30 cellular contexts compared by ENCODE assay signal in the genomic region with DNA sequence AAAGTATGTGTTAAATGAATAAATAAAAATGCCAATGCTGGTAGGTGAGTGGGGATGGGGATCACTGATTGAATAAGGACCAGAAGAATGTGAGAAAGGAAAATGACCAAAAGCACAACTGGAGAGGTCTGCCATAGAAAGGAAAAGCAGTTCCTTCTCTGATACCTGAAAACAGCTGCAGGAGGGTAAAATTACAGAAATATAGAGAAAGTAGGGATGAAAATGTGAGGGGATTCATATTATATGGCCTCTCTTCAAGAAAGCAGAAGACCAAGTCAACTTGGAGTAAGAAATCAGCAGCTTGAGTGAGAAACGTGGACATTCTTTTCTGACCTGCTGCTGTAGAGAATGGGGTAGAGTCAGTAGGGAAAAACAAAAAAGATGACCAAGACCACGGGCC.
"Had no signal": no experiment of that assay in that cellular context is flagged by ENCODE, and none has a peak within 500 bp of the region (broad histone marks: within the 10 kb centered on the region; RNA-seq: fewer than 3 reads in every experiment).

No MANE protein-coding gene starts in this region.

- H3K27ac Mint-ChIP-seq: effector memory CD8-positive, alpha-beta T cell; mesothelial cell of epicardium; natural killer cell treated with Interleukin-12 subunit alpha and Interleukin-12 subunit beta and Interleukin-15 and Interleukin-18, amount 100 ng/mL, for 72 hours; progenitor cell of endocrine pancreas; stimulated activated effector memory CD8-positive, alpha-beta T cell treated with anti-CD3 and anti-CD28 coated beads, Interleukin-12 subunit alpha, Interleukin-12 subunit beta, amount 100 ng/mL, for 72 hours had no signal

- H3K4me3 Mint-ChIP-seq: effector memory CD8-positive, alpha-beta T cell; mesothelial cell of epicardium; natural killer cell treated with Interleukin-12 subunit alpha and Interleukin-12 subunit beta and Interleukin-15 and Interleukin-18, amount 100 ng/mL, for 72 hours; neural crest cell; stimulated activated effector memory CD8-positive, alpha-beta T cell treated with anti-CD3 and anti-CD28 coated beads, Interleukin-12 subunit alpha, Interleukin-12 subunit beta, amount 100 ng/mL, for 72 hours had no signal

- H3K27ac ChIP-seq: coronary artery, esophagus squamous epithelium, heart right ventricle, left lung, parathyroid adenoma, right lobe of liver, stomach, thyroid gland had no signal

- H3K4me3 ChIP-seq: coronary artery, esophagus squamous epithelium, heart right ventricle, left lung, mucosa of descending colon, right lobe of liver, smooth muscle cell, stomach, thyroid gland had no signal

- H3K9me3 ChIP-seq: esophagus squamous epithelium, heart right ventricle, left lung, mucosa of descending colon, right lobe of liver, stomach, thyroid gland had no signal

- H3K27me3 ChIP-seq: esophagus squamous epithelium, heart right ventricle, left lung, right lobe of liver, stomach, thyroid gland had no signal

- H3K27me3 Mint-ChIP-seq: effector memory CD8-positive, alpha-beta T cell; naive B cell; natural killer cell treated with Interleukin-12 subunit alpha and Interleukin-12 subunit beta and Interleukin-15 and Interleukin-18, amount 100 ng/mL, for 72 hours; progenitor cell of endocrine pancreas had no signal

- H3K4me1 Mint-ChIP-seq: mesothelial cell of epicardium, neural crest cell had no signal

- DNase-seq: effector memory CD8-positive, alpha-beta T cell; erythroblast; esophagus squamous epithelium; foreskin melanocyte; glutamatergic neuron; heart right ventricle; hippocampal formation; left cardiac atrium; left lung; mesenchymal stem cell; mucosa of descending colon; naive B cell; right lobe of liver; stimulated activated CD4-positive, alpha-beta T cell treated with anti-CD3 and anti-CD28 coated beads, Interleukin-12 subunit alpha, Interleukin-12 subunit beta, amount 100 ng/mL, for 4 hours; stimulated activated CD4-positive, alpha-beta T cell treated with anti-CD3 and anti-CD28 coated beads, Interleukin-1b, Interleukin-23, amount 100 ng/mL, for 48 hours; stimulated activated CD4-positive, alpha-beta T cell treated with anti-CD3 and anti-CD28 coated beads, Interleukin-4, amount 100 ng/mL, for 1 hour; stimulated activated naive CD4-positive, alpha-beta T cell treated with Interleukin-2 at 50 U/mL for 16 hours; stomach; thyroid gland; trophoblast cell had no signal

- H3K9me3 Mint-ChIP-seq: effector memory CD8-positive, alpha-beta T cell; mesothelial cell of epicardium; natural killer cell treated with Interleukin-12 subunit alpha and Interleukin-12 subunit beta and Interleukin-15 and Interleukin-18, amount 100 ng/mL, for 72 hours; neural crest cell; stimulated activated effector memory CD8-positive, alpha-beta T cell treated with anti-CD3 and anti-CD28 coated beads, Interleukin-12 subunit alpha, Interleukin-12 subunit beta, amount 100 ng/mL, for 72 hours had no signal

- H3K36me3 ChIP-seq: left lung, right lobe of liver, thyroid gland had no signal

- FAIRE-seq: endometrium, islet of Langerhans had no signal

- H3K9ac ChIP-seq: parathyroid adenoma had no signal

- H2AFZ ChIP-seq: parathyroid adenoma had no signal

- H3K79me2 ChIP-seq: parathyroid adenoma had no signal

- ATAC-seq: effector memory CD8-positive, alpha-beta T cell; heart right ventricle; left cardiac atrium; left lung; mucosa of descending colon; natural killer cell treated with Interleukin-12 subunit alpha and Interleukin-12 subunit beta and Interleukin-15 and Interleukin-18, amount 100 ng/mL, for 72 hours; right lobe of liver; stimulated activated effector memory CD8-positive, alpha-beta T cell treated with anti-CD3 and anti-CD28 coated beads, Interleukin-12 subunit alpha, Interleukin-12 subunit beta, amount 100 ng/mL, for 72 hours had no signal

- H3K4me1 ChIP-seq: parathyroid adenoma, right lobe of liver had no signal

- H3K36me3 Mint-ChIP-seq: natural killer cell treated with Interleukin-12 subunit alpha and Interleukin-12 subunit beta and Interleukin-15 and Interleukin-18, amount 100 ng/mL, for 72 hours had no signal

- H3K4me2 ChIP-seq: smooth muscle cell had no signal
